ENCODE assay signal across 16 cellular contexts in the genomic region with DNA sequence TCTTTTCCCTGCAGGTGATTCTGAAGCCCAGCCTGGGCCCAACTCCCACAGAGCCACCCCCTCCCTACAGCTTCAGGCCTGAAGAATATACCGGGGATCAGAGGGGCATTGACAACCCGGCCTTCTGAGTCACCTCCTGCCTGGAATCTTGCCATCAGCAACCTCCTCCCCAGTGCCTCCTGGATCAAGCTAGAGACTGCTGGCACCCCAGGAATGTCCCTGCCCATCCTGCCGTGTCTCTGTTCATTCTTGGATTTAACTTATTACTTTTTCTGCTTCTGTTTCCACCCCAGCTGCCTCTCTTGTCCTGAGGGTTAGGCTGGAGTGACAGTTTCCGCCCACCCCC. TPM values are rescaled to one million over a fixed set of nuclear protein-coding genes. Genes with fewer than 3 reads are reported as not detected.
DNase-seq lines count a peak whose midpoint lies in the region.
"Had no signal": no experiment of that assay in that cellular context is flagged by ENCODE, and none has a peak within 500 bp of the region (broad histone marks: within the 10 kb centered on the region; RNA-seq: fewer than 3 reads in every experiment).

No MANE protein-coding gene starts in this region.

- H3K36me3 ChIP-seq in skeletal muscle satellite cell (ENCODE audit: insufficient read depth, low read length), result peaks cover 23% of the 10 kb centered on the region
- H3K36me3 ChIP-seq: cardiac muscle cell had no signal

- no peaks in the 10 kb centered on the region for H3K27me3 ChIP-seq in skeletal muscle satellite cell (ENCODE audit: control insufficient read depth, insufficient read depth, low read length)
- H3K27me3 ChIP-seq: cardiac muscle cell had no signal

- H3K9ac ChIP-seq in skeletal muscle satellite cell (ENCODE audit: low read depth, low read length), result peak overlapping the region; percentile 41

- H3K36me3 Mint-ChIP-seq in activated T-cell treated with anti-CD3 and anti-CD28 coated beads, Interleukin-2, amount 50 U/mL, for 24 hours (ENCODE audit: low read depth), result no peaks in the 10 kb centered on the region
- H3K36me3 Mint-ChIP-seq: CD4-positive, alpha-beta memory T cell; type B pancreatic cell had no signal

- peak overlapping the region; percentile 45 for H3K4me3 ChIP-seq in skeletal muscle satellite cell (ENCODE audit: low read length)
- H3K4me3 ChIP-seq: cardiac muscle cell had no signal

- DNase-seq in GM03348 (ENCODE audit: low spot score) (peak; percentile 52), RPMI7951 (ENCODE audit: low read depth) (peak; percentile 75), epithelial cell of prostate (ENCODE audit: low read depth, low spot score) (no peak)
- DNase-seq in activated CD4-positive, CD25-positive, alpha-beta regulatory T cell treated with anti-CD3 and anti-CD28 coated beads, Interleukin-2, amount 50 U/mL, for 72 hours, result no peak
- no peak for DNase-seq in activated T-cell treated with anti-CD3 and anti-CD28 coated beads, Interleukin-2, amount 50 U/mL, for 24 hours
- no peak for DNase-seq in effector CD4-positive, alpha-beta T cell
- DNase-seq: activated naive CD4-positive, alpha-beta T cell treated with anti-CD3 and anti-CD28 coated beads, Interleukin-2, amount 50 U/mL, for 16 hours; CD4-positive, alpha-beta memory T cell; head of caudate nucleus; left cardiac atrium; MM.1S; NCI-H2081 treated with DMSO at 0.1 percent for 48 hours; stimulated activated CD4-positive, alpha-beta T cell treated with anti-CD3 and anti-CD28 coated beads, Interleukin-2, amount 100 ng/mL, for 24 hours had no signal

- no peak overlapping the region for H3K27ac Mint-ChIP-seq in activated T-cell treated with anti-CD3 and anti-CD28 coated beads, Interleukin-2, amount 50 U/mL, for 24 hours
- H3K27ac Mint-ChIP-seq: CD4-positive, alpha-beta memory T cell; type B pancreatic cell had no signal

- no peaks in the 10 kb centered on the region for H3K9me3 Mint-ChIP-seq in activated T-cell treated with anti-CD3 and anti-CD28 coated beads, Interleukin-2, amount 50 U/mL, for 24 hours
- H3K9me3 Mint-ChIP-seq: CD4-positive, alpha-beta memory T cell; type B pancreatic cell had no signal

- H3K4me1 ChIP-seq in skeletal muscle satellite cell (ENCODE audit: control insufficient read depth, insufficient read depth, low read length), result peaks cover 45% of the 10 kb centered on the region

- peaks cover 14% of the 10 kb centered on the region for H3K4me1 Mint-ChIP-seq in activated T-cell treated with anti-CD3 and anti-CD28 coated beads, Interleukin-2, amount 50 U/mL, for 24 hours (ENCODE audit: low read depth)

- no peak overlapping the region for H3K4me3 Mint-ChIP-seq in activated T-cell treated with anti-CD3 and anti-CD28 coated beads, Interleukin-2, amount 50 U/mL, for 24 hours
- H3K4me3 Mint-ChIP-seq: CD4-positive, alpha-beta memory T cell; type B pancreatic cell had no signal

- H3K27me3 Mint-ChIP-seq in activated T-cell treated with anti-CD3 and anti-CD28 coated beads, Interleukin-2, amount 50 U/mL, for 24 hours, result peaks cover 74% of the 10 kb centered on the region

- peak overlapping the region; percentile 58 for H3K27ac ChIP-seq in epithelial cell of prostate
- H3K27ac ChIP-seq: cardiac muscle cell had no signal

- H3K4me2 ChIP-seq in skeletal muscle satellite cell (ENCODE audit: low read length), result peak overlapping the region; percentile 61

- H3K9me3 ChIP-seq in skeletal muscle satellite cell (replicated peaks; ENCODE audit: low read length), result no peaks in the 10 kb centered on the region

RNA-seq across cellular contexts. Expression of a gene that starts 4.9 kb away (rescaled TPM):
- 0.29 TPM in 1 of 2 replicates, not detected in the other for total RNA-seq in RPMI7951 (2014; rRNA removed; shearing (Covaris generic))
- 0.25 TPM in 1 of 2 replicates, not detected in the other for total RNA-seq in skeletal muscle satellite cell (2012; rRNA removed)
- total RNA-seq: CD4-positive, alpha-beta memory T cell had no signal

Comparison
In these comparisons a context has a peak if more than half of its experiments do, and no peak if none do; other contexts are left out.
1. DNase-seq: peak in GM03348 (single experiment) and RPMI7951 (single experiment); none in epithelial cell of prostate (single experiment), activated CD4-positive, CD25-positive, alpha-beta regulatory T cell treated with anti-CD3 and anti-CD28 coated beads, Interleukin-2, amount 50 U/mL, for 72 hours (single experiment), activated T-cell treated with anti-CD3 and anti-CD28 coated beads, Interleukin-2, amount 50 U/mL, for 24 hours (single experiment) and effector CD4-positive, alpha-beta T cell (single experiment).